Comparison of ENCODE assay signal across 29 cellular contexts in genomic region chr12:22865822-22866221, GRCh38.
"Had no signal": no experiment of that assay in that cellular context is flagged by ENCODE, and none has a peak within 500 bp of the region (broad histone marks: within the 10 kb centered on the region; RNA-seq: fewer than 3 reads in every experiment).

No MANE protein-coding gene starts in this region.

- ATAC-seq: heart left ventricle; left colon; left lung; lower lobe of right lung; natural killer cell; psoas muscle; sciatic nerve; stimulated activated naive B cell treated with anti-CD40 and anti-IgM and Interleukin-4, amounts not matched to agents 10 μg/mL and 1 μg/mL and 100 μg/mL, for 72 hours; stimulated activated naive CD8-positive, alpha-beta T cell treated with anti-CD3 and anti-CD28 coated beads, Interleukin-15, Interleukin-2, amounts not matched to agents 100 U/mL and 50 U/mL, for 24 hours had no signal

- H3K4me2 ChIP-seq: neural progenitor cell had no signal

- H3K9ac ChIP-seq: neural progenitor cell, parathyroid adenoma had no signal

- H3K27me3 ChIP-seq: neural progenitor cell, spleen, stomach, testis, thyroid gland, transverse colon, upper lobe of left lung had no signal

- H3K27ac Mint-ChIP-seq: immature natural killer cell; mesothelial cell of epicardium; naive B cell; natural killer cell; nephron progenitor cell; neural progenitor cell; stimulated activated naive B cell treated with anti-CD40 and anti-IgM and Interleukin-4, amounts not matched to agents 10 μg/mL and 1 μg/mL and 100 μg/mL, for 72 hours had no signal

- H3K4me1 Mint-ChIP-seq: immature natural killer cell; mesothelial cell of epicardium; naive B cell; natural killer cell; nephron progenitor cell; stimulated activated naive B cell treated with anti-CD40 and anti-IgM and Interleukin-4, amounts not matched to agents 10 μg/mL and 1 μg/mL and 100 μg/mL, for 72 hours had no signal

- H3K36me3 ChIP-seq: heart left ventricle, left lung, lower lobe of right lung, neural progenitor cell, spleen, stomach, thyroid gland, transverse colon, upper lobe of left lung had no signal

- H3K4me3 ChIP-seq: heart left ventricle, left lung, lower lobe of right lung, neural progenitor cell, psoas muscle, skin epidermis, spleen, stomach, testis, thyroid gland, transverse colon, upper lobe of left lung had no signal

- H3K79me2 ChIP-seq: parathyroid adenoma had no signal

- H3K9me3 ChIP-seq: heart left ventricle, left lung, lower lobe of right lung, psoas muscle, spleen, stomach, testis, thyroid gland, transverse colon, upper lobe of left lung had no signal

- DNase-seq: glutamatergic neuron; heart left ventricle; hypothalamus; immature natural killer cell; kidney; left colon; left lung; lower lobe of right lung; mammary epithelial cell; mesenchymal stem cell; naive B cell; natural killer cell; nephron progenitor cell; psoas muscle; spleen; stimulated activated CD4-positive, alpha-beta T cell treated with anti-CD3 and anti-CD28 coated beads, Interleukin-4, amount 100 ng/mL, for 24 hours; stimulated activated naive B cell treated with anti-CD40 and anti-IgM and Interleukin-4, amounts not matched to agents 10 μg/mL and 1 μg/mL and 100 μg/mL, for 72 hours; stimulated activated naive CD8-positive, alpha-beta T cell treated with anti-CD3 and anti-CD28 coated beads, Interleukin-15, Interleukin-2, amounts not matched to agents 100 U/mL and 50 U/mL, for 24 hours; stomach; testis; thyroid gland; transverse colon; upper lobe of left lung had no signal

- FAIRE-seq: islet of Langerhans, kidney had no signal

- H3K4me3 Mint-ChIP-seq: immature natural killer cell; mesothelial cell of epicardium; naive B cell; natural killer cell; nephron progenitor cell; neural progenitor cell; stimulated activated naive B cell treated with anti-CD40 and anti-IgM and Interleukin-4, amounts not matched to agents 10 μg/mL and 1 μg/mL and 100 μg/mL, for 72 hours had no signal

- H3K9me3 Mint-ChIP-seq: immature natural killer cell; mesothelial cell of epicardium; naive B cell; natural killer cell; nephron progenitor cell; neural progenitor cell; stimulated activated naive B cell treated with anti-CD40 and anti-IgM and Interleukin-4, amounts not matched to agents 10 μg/mL and 1 μg/mL and 100 μg/mL, for 72 hours had no signal

- H3K36me3 Mint-ChIP-seq: immature natural killer cell; mesothelial cell of epicardium; naive B cell; natural killer cell; neural progenitor cell; stimulated activated naive B cell treated with anti-CD40 and anti-IgM and Interleukin-4, amounts not matched to agents 10 μg/mL and 1 μg/mL and 100 μg/mL, for 72 hours had no signal

- H3K27ac ChIP-seq: heart left ventricle, left lung, lower lobe of right lung, neural progenitor cell, parathyroid adenoma, psoas muscle, skin epidermis, spleen, stomach, testis, thyroid gland, transverse colon, upper lobe of left lung had no signal

- H3K4me1 ChIP-seq: heart left ventricle, left lung, lower lobe of right lung, parathyroid adenoma, psoas muscle, spleen, stomach, testis, thyroid gland, transverse colon, upper lobe of left lung had no signal
